In the genomic region with DNA sequence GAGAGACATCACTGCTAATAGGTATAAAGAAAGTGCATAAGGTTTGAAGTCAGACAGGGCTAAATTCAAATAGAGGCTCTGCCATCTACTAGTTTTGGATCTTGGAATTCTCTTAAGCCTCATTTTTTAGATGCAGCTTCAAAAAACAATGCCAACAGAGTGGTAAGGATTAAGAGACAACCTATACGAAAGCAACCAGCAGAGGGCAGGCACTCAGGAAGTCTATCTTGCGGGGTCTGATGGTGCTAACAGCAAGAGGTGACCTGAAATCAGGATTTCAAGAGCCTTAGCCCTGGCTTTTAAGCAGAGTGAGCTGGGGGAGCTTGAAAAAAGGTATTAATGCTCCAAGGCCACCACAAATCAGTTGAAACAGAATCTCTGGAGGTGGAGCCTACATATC, we compare ENCODE assay signal across 9 cellular contexts. TPM values are rescaled to one million over a fixed set of nuclear protein-coding genes. Genes with fewer than 3 reads are reported as not detected.
DNase-seq lines count a peak whose midpoint lies in the region; ATAC-seq and TF ChIP-seq lines count a peak whose summit lies in the region.
"Had no signal": no experiment of that assay in that cellular context is flagged by ENCODE, and none has a peak within 500 bp of the region (broad histone marks: within the 10 kb centered on the region; RNA-seq: fewer than 3 reads in every experiment).

No MANE protein-coding gene starts in this region.

- POLR2A ChIA-PET in AG04449 (lab: Yijun Ruan, JAX), result no interaction called here

- peak; percentile 77 for ATAC-seq in activated CD8-positive, alpha-beta memory T cell treated with anti-CD3 and anti-CD28 coated beads, Interleukin-2, amount 10 ng/mL, durations not matched to agents 7 days and 5 days
- ATAC-seq in esophagus mucosa, result peak; percentile 39
- ATAC-seq in natural killer cell, result peak; percentile 73 to 93 (median 90)
- ATAC-seq in HG02759 (IDR thresholded peaks at IDR 0.05; ENCODE audit: unreplicated experiment), result no peak

- TF ChIP-seq CTCF in AG04449 (IDR thresholded peaks at IDR 0.05; ENCODE audit: insufficient read depth, low read length, missing control alignments) (peak; percentile 71), GM13977 (IDR thresholded peaks at IDR 0.05; ENCODE audit: extremely low read depth, insufficient read depth, missing control alignments) (peak; percentile 67), natural killer cell (IDR thresholded peaks at IDR 0.05) (peak; percentile 72)

- CTCF ChIA-PET in AG04449 (lab: Yijun Ruan, JAX), result interaction anchor here (0.6 to 4.8 kb wide), 53 partner anchors 8 to 256 kb away, joined by 3 to 39 read pairs (median 4); partner anchors contain the start of gene FAM81A
- CTCF ChIA-PET in activated CD8-positive, alpha-beta memory T cell treated with anti-CD3 and anti-CD28 coated beads, Interleukin-2, amount 10 ng/mL, durations not matched to agents 7 days and 5 days (lab: Charles Lee), result interaction anchor here (0.6 to 3.9 kb wide), 42 partner anchors 9 to 285 kb away, joined by 3 to 15 read pairs (median 4); no protein-coding TSS in a partner anchor

- no peak overlapping the region for H3K4me3 Mint-ChIP-seq in activated CD8-positive, alpha-beta memory T cell treated with anti-CD3 and anti-CD28 coated beads, Interleukin-2, amount 10 ng/mL, durations not matched to agents 7 days and 5 days
- peak overlapping the region; percentile 6 for H3K4me3 Mint-ChIP-seq in natural killer cell

- DNase-seq in AG04449 (ENCODE audit: low read depth, low spot score) (no peak), GM13977 (ENCODE audit: low spot score) (no peak), NCI-H774 (lab: John Stamatoyannopoulos, UW) (peak; percentile 38), natural killer cell (peak; percentile 42), superior temporal gyrus (ENCODE audit: extremely low spot score) (peak; percentile 87)
- DNase-seq in activated CD8-positive, alpha-beta memory T cell treated with anti-CD3 and anti-CD28 coated beads, Interleukin-2, amount 10 ng/mL, durations not matched to agents 7 days and 5 days, result peak; percentile 81

- H3K36me3 Mint-ChIP-seq in activated CD8-positive, alpha-beta memory T cell treated with anti-CD3 and anti-CD28 coated beads, Interleukin-2, amount 10 ng/mL, durations not matched to agents 7 days and 5 days, result peaks cover 4% of the 10 kb centered on the region
- no peaks in the 10 kb centered on the region for H3K36me3 Mint-ChIP-seq in natural killer cell

- H3K4me3 ChIP-seq in AG04449 (ENCODE audit: low read depth, low read length), result no peak overlapping the region
- H3K4me3 ChIP-seq: skin epidermis had no signal

- H3K4me1 Mint-ChIP-seq in activated CD8-positive, alpha-beta memory T cell treated with anti-CD3 and anti-CD28 coated beads, Interleukin-2, amount 10 ng/mL, durations not matched to agents 7 days and 5 days, result peaks cover 39% of the 10 kb centered on the region
- peaks cover 6 to 13% of the 10 kb centered on the region in 2 donors for H3K4me1 Mint-ChIP-seq in natural killer cell

- peaks cover 2% of the 10 kb centered on the region for H3K27me3 Mint-ChIP-seq in activated CD8-positive, alpha-beta memory T cell treated with anti-CD3 and anti-CD28 coated beads, Interleukin-2, amount 10 ng/mL, durations not matched to agents 7 days and 5 days
- no peaks in the 10 kb centered on the region for H3K27me3 Mint-ChIP-seq in natural killer cell (ENCODE audit: low read depth in 2 of 2)

- peak overlapping the region; percentile 59 for H3K27ac Mint-ChIP-seq in activated CD8-positive, alpha-beta memory T cell treated with anti-CD3 and anti-CD28 coated beads, Interleukin-2, amount 10 ng/mL, durations not matched to agents 7 days and 5 days
- no peak overlapping the region for H3K27ac Mint-ChIP-seq in natural killer cell

- no peaks in the 10 kb centered on the region for H3K9me3 Mint-ChIP-seq in activated CD8-positive, alpha-beta memory T cell treated with anti-CD3 and anti-CD28 coated beads, Interleukin-2, amount 10 ng/mL, durations not matched to agents 7 days and 5 days (ENCODE audit: low read depth)
- no peaks in the 10 kb centered on the region for H3K9me3 Mint-ChIP-seq in natural killer cell

- intact Hi-C loops in natural killer cell (cut with micrococcal nuclease), result loop anchor here (1.0 to 10.0 kb wide), 5 partner anchors 53 to 282 kb away; partner anchors contain the start of gene RNF111

- in situ Hi-C loops in GM13977 (cut with MboI; ENCODE audit: low pct_unique_long_range_greater_than_20kb, low sequenced_read_pairs, unreplicated experiment), result loop anchor here (25.0 kb wide), 1 partner anchor 240 kb away; no protein-coding TSS in a partner anchor

RNA-seq across cellular contexts. Expression of gene LDHAL6B, which starts 40.7 kb away (rescaled TPM):
- total RNA-seq in activated CD8-positive, alpha-beta memory T cell treated with anti-CD3 and anti-CD28 coated beads, Interleukin-2, amount 10 ng/mL, durations not matched to agents 7 days and 5 days, result not detected
- not detected for total RNA-seq in esophagus mucosa
- not detected for total RNA-seq in natural killer cell

Comparison
In these comparisons a context has a peak if more than half of its experiments do, and no peak if none do; other contexts are left out.
1. DNase-seq: peak in NCI-H774 (single experiment), activated CD8-positive, alpha-beta memory T cell treated with anti-CD3 and anti-CD28 coated beads, Interleukin-2, amount 10 ng/mL, durations not matched to agents 7 days and 5 days (single experiment), natural killer cell (single experiment) and superior temporal gyrus (single experiment); none in AG04449 (single experiment) and GM13977 (single experiment).
2. Peak in every context shown above with its lines, with median percentiles within 50 percentile points of each other: CTCF ChIP-seq.